In the genomic region with DNA sequence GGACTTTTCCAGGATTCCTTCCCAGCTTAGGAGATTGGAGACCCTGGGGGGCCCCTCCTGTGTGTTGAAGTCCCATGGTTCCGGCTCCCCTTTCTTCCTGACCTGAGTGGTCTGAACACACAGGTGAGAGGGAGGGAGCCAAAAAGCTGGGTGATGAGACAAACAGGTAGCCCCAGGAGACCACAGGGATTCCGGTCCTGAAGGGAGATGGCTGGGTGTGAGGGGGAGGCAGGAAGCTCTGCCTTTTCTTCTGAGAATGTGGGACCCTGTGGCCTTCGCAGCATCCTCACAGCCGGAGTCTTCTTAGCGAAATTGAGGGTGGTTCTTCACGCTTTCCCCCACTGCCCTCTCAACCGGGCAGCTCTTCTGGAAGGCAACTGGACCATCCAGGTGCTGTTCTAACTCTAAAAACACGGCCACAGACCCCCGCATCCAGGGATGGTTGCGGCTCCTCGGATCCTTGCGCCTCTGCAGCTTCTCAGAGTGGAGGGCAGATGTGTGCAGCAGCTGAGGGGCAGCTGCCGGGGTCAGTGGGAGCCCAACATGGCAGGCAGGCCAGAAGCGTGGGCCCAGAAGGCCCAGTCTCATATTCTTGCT, we compare ENCODE assay signal across 13 cellular contexts.
"Had no signal": no experiment of that assay in that cellular context is flagged by ENCODE, and none has a peak within 500 bp of the region (broad histone marks: within the 10 kb centered on the region; RNA-seq: fewer than 3 reads in every experiment).

No MANE protein-coding gene starts in this region.

- H3K27me3 ChIP-seq: testis had no signal

- DNase-seq: activated CD4-positive, CD25-positive, alpha-beta regulatory T cell; activated naive CD4-positive, alpha-beta T cell treated with anti-CD3 and anti-CD28 coated beads for 36 hours; amygdala; left colon; mammary epithelial cell; naive thymus-derived CD8-positive, alpha-beta T cell; nucleus accumbens; stimulated activated CD4-positive, alpha-beta T cell treated with anti-CD3 and anti-CD28 coated beads, Interleukin-4, amount 100 ng/mL, for 1 hour; stimulated activated CD8-positive, alpha-beta memory T cell treated with anti-CD3 and anti-CD28 coated beads, Interleukin-4, amount 100 ng/mL, for 48 hours; stimulated activated naive CD8-positive, alpha-beta T cell treated with anti-CD3 and anti-CD28 coated beads, Interleukin-15, amount 100 ng/mL, for 72 hours; testis had no signal

- H3K4me3 Mint-ChIP-seq: activated naive CD4-positive, alpha-beta T cell treated with anti-CD3 and anti-CD28 coated beads for 36 hours; activated T-helper 1 cell treated with anti-CD3 and anti-CD28 coated beads, Interleukin-12 subunit alpha, Interleukin-12 subunit beta, Interleukin-2, Interleukin-4 antibody, amounts not matched to agents 30 ng/mL and 10 ng/mL and 1 ng/mL, durations not matched to agents 14 hours and 24 hours and 36 hours; brain; naive thymus-derived CD8-positive, alpha-beta T cell; stimulated activated naive CD8-positive, alpha-beta T cell treated with anti-CD3 and anti-CD28 coated beads, Interleukin-15, amount 100 ng/mL, for 72 hours had no signal

- ATAC-seq: left colon; naive thymus-derived CD8-positive, alpha-beta T cell; stimulated activated naive CD8-positive, alpha-beta T cell treated with anti-CD3 and anti-CD28 coated beads, Interleukin-15, amount 100 ng/mL, for 72 hours had no signal

- H3K27me3 Mint-ChIP-seq: naive thymus-derived CD8-positive, alpha-beta T cell; stimulated activated naive CD8-positive, alpha-beta T cell treated with anti-CD3 and anti-CD28 coated beads, Interleukin-15, amount 100 ng/mL, for 72 hours had no signal

- H3K9me3 Mint-ChIP-seq: activated naive CD4-positive, alpha-beta T cell treated with anti-CD3 and anti-CD28 coated beads for 36 hours; activated T-helper 1 cell treated with anti-CD3 and anti-CD28 coated beads, Interleukin-12 subunit alpha, Interleukin-12 subunit beta, Interleukin-2, Interleukin-4 antibody, amounts not matched to agents 30 ng/mL and 10 ng/mL and 1 ng/mL, durations not matched to agents 14 hours and 24 hours and 36 hours; brain; naive thymus-derived CD8-positive, alpha-beta T cell; stimulated activated naive CD8-positive, alpha-beta T cell treated with anti-CD3 and anti-CD28 coated beads, Interleukin-15, amount 100 ng/mL, for 72 hours had no signal

- H3K9me3 ChIP-seq: testis had no signal

- H3K27ac ChIP-seq: testis had no signal

- H3K4me3 ChIP-seq: testis had no signal

- H3K27ac Mint-ChIP-seq: brain had no signal
